1 cellular context compared by ENCODE assay signal in genomic region chr21:34807881-34808568, GRCh38.
TF ChIP-seq lines count a peak whose summit lies in the region.

No MANE protein-coding gene starts in this region.

TF ChIP-seq in GM23338, 12 proteins besides CTCF, POLR2A, EP300 and RAD21 (continued from another document):
- TF ChIP-seq ZNF331 (CRISPR knock-in tag; IDR thresholded peaks at IDR 0.05; ENCODE audit: low read depth), result no peak
TF ChIP-seq in GM23338: peak in this region for 0.
